Comparison of ENCODE assay signal across 13 cellular contexts in the genomic region with DNA sequence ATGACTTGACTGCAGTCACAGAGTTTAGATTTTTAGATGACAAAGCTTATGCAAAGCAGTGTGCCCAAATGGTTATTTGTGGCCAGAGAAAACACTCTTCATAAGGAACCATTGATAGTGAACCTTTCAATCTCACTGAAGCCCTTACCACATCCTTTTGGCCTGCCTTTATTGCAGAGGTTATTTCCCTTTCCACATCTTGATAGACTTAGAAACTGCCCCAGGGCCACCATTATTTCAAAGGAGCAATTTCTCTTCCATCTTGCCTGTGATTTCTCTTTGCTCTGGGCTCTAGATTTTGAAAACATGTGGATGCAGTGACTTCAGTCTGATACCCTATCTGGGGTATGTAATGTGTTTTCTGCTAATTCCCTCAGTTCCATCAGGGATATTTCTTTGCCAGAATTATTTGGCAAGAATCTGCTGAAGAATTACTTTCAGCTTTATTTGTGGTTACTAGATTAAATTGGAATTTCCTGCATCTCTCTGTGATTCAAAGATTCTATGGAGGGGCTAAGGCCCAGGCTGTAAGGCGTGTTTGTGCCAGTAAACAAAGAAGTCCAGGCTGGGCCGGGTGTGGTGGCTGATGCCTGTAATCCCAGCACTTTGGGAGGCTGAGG. TPM values are rescaled to one million over a fixed set of nuclear protein-coding genes. Genes with fewer than 3 reads are reported as not detected.
DNase-seq lines count a peak whose midpoint lies in the region; ATAC-seq, FAIRE-seq and TF ChIP-seq lines count a peak whose summit lies in the region.
"Had no signal": no experiment of that assay in that cellular context is flagged by ENCODE, and none has a peak within 500 bp of the region (broad histone marks: within the 10 kb centered on the region; RNA-seq: fewer than 3 reads in every experiment).

No MANE protein-coding gene starts in this region.

- no peaks in the 10 kb centered on the region for H3K9me1 ChIP-seq in endothelial cell of umbilical vein (replicated peaks; ENCODE audit: control insufficient read depth, extremely low read depth, insufficient read depth, low read length)

- CTCF ChIA-PET in endothelial cell of umbilical vein (lab: Charles Lee) = interaction anchor here (0.6 to 1.4 kb wide), 9 partner anchors 13 to 217 kb away, joined by 3 to 7 read pairs (median 3); no protein-coding TSS in a partner anchor

- BruUV-seq in endothelial cell of umbilical vein (replicated peaks; lab: Mats Ljungman, UMichigan) = no TSS peak

- no peak for TF ChIP-seq POLR2A in endothelial cell of umbilical vein (IDR thresholded peaks at IDR 0.05; ENCODE audit: low read depth, low read length)

- POLR2A ChIA-PET in endothelial cell of umbilical vein (lab: Charles Lee) = no interaction called here

- peak; percentile 98 for ATAC-seq in GM19468 (IDR thresholded peaks at IDR 0.05; ENCODE audit: extremely low read depth, unreplicated experiment)
- peak; percentile 99 for ATAC-seq in HG03135 (IDR thresholded peaks at IDR 0.05; ENCODE audit: unreplicated experiment)

- no peak overlapping the region for H3K9ac ChIP-seq in endothelial cell of umbilical vein (replicated peaks; ENCODE audit: extremely low read depth, insufficient read depth, low read length)
- H3K9ac ChIP-seq in colonic mucosa (ENCODE audit: low read depth in 2 of 2, low read length in 2 of 2) = no peak overlapping the region

- H3K4me3 ChIP-seq in endothelial cell of umbilical vein (replicated peaks in 1 of 3; ENCODE audit: insufficient read depth in 1 of 3, low read depth in 1 of 3, low read length in 3 of 3) = no peak overlapping the region
- no peak overlapping the region for H3K4me3 ChIP-seq in colonic mucosa
- H3K4me3 ChIP-seq: transverse colon had no signal

- no peak overlapping the region for H3K4me2 ChIP-seq in endothelial cell of umbilical vein (ENCODE audit: insufficient read depth, low read length)

- H3K27ac ChIP-seq in endothelial cell of umbilical vein (ENCODE audit: insufficient read depth, low read depth, low read length) (no peak overlapping the region), colonic mucosa (no peak overlapping the region)
- H3K27ac ChIP-seq: transverse colon had no signal

- H3K79me2 ChIP-seq in endothelial cell of umbilical vein (ENCODE audit: control insufficient read depth, insufficient read depth, low read length) = no peaks in the 10 kb centered on the region

- H3K27me3 ChIP-seq in endothelial cell of umbilical vein (ENCODE audit: control insufficient read depth in 2 of 2, insufficient read depth in 2 of 2, low read length in 2 of 2) (no peaks in the 10 kb centered on the region), colonic mucosa (no peaks in the 10 kb centered on the region)
- H3K27me3 ChIP-seq: transverse colon had no signal

- H3K36me3 ChIP-seq in endothelial cell of umbilical vein (ENCODE audit: control insufficient read depth in 2 of 2, extremely low read depth in 1 of 2, insufficient read depth in 2 of 2, low read length in 2 of 2) (no peaks in the 10 kb centered on the region), colonic mucosa (no peaks in the 10 kb centered on the region)
- H3K36me3 ChIP-seq: transverse colon had no signal

- H2AFZ ChIP-seq in endothelial cell of umbilical vein (ENCODE audit: low read depth, low read length) = no peak overlapping the region

- H4K20me1 ChIP-seq in endothelial cell of umbilical vein (replicated peaks; ENCODE audit: control insufficient read depth, extremely low read depth, insufficient read depth, low read length) = no peaks in the 10 kb centered on the region

- FAIRE-seq in endothelial cell of umbilical vein (lab: Jason Lieb, UNC) = no peak

- dilution Hi-C loops in endothelial cell of umbilical vein (cut with MboI; ENCODE audit: extremely low pct_ligation_motif_present, low sequenced_read_pairs) = no loop called here

- no peak for TF ChIP-seq CTCF in endothelial cell of umbilical vein (IDR thresholded peaks at IDR 0.05; ENCODE audit: extremely low read depth in 1 of 2, insufficient read depth in 1 of 2, low read depth in 1 of 2, low read length in 2 of 2)
- no peak for TF ChIP-seq CTCF in colonic mucosa (IDR thresholded peaks at IDR 0.05)

- DNase-seq in GM03348 (ENCODE audit: low spot score) (peak; percentile 74), endothelial cell of umbilical vein (ENCODE audit: low read depth, low spot score) (peak; percentile 56), NCI-H2171 treated with DMSO at 0.1 percent for 48 hours (lab: John Stamatoyannopoulos, UW) (no peak), RPMI8226 (no peak), colonic mucosa (no peak), SIG-M5 (lab: John Stamatoyannopoulos, UW) (no peak)
- DNase-seq: activated CD4-positive, alpha-beta T cell treated with anti-CD3 and anti-CD28 coated beads, Interleukin-2, amount 10 ng/mL, durations not matched to agents 24 days and 14 days; DND-41; NCI-H1930; transverse colon had no signal

- no peaks in the 10 kb centered on the region for H3K9me3 ChIP-seq in endothelial cell of umbilical vein (replicated peaks; ENCODE audit: control insufficient read depth, insufficient read depth, low read length)
- H3K9me3 ChIP-seq in colonic mucosa = no peaks in the 10 kb centered on the region
- H3K9me3 ChIP-seq: transverse colon had no signal

- H3K4me1 ChIP-seq in endothelial cell of umbilical vein (ENCODE audit: control insufficient read depth, extremely low read depth, insufficient read depth, low read length) (no peaks in the 10 kb centered on the region), colonic mucosa (no peaks in the 10 kb centered on the region)
- H3K4me1 ChIP-seq: transverse colon had no signal

- intact Hi-C loops in endothelial cell of umbilical vein (cut with micrococcal nuclease) (no loop called here), colonic mucosa (cut with DNase I) (no loop called here)

TF ChIP-seq in endothelial cell of umbilical vein, 7 proteins besides CTCF, POLR2A, EP300 and RAD21:
- TF ChIP-seq MYC (IDR thresholded peaks at IDR 0.05; ENCODE audit: low read depth, low read length) = no peak
- TF ChIP-seq FOS (IDR thresholded peaks at IDR 0.05; ENCODE audit: borderline replicate concordance, insufficient read depth, low read length) = no peak
- TF ChIP-seq EZH2 (IDR thresholded peaks at IDR 0.05; ENCODE audit: borderline replicate concordance, low read depth, low read length, severe bottlenecking) = no peak
- no peak for TF ChIP-seq JUN (IDR thresholded peaks at IDR 0.05; ENCODE audit: borderline replicate concordance, insufficient read depth, insufficient read length, low read depth)

RNA-seq across cellular contexts. Expression of gene MOGAT1, which starts 51.0 kb away (rescaled TPM):
- total RNA-seq in endothelial cell of umbilical vein (not detected in 2 replicates), colonic mucosa (under 1 TPM in 1 of 2 donors, not detected in 1; 0.24 TPM)
- not detected in 2 replicates for polyA plus RNA-seq in endothelial cell of umbilical vein
- not detected in 2 replicates for polyA plus RNA-seq in endothelial cell of umbilical vein (2011; cell fraction: cytosol; rRNA removed)
- not detected in 2 replicates for polyA plus RNA-seq in endothelial cell of umbilical vein (2011; cell fraction: nucleus; rRNA removed)
- polyA plus RNA-seq in endothelial cell of umbilical vein (2012) = not detected in 2 replicates
- polyA minus RNA-seq in endothelial cell of umbilical vein = not detected in 2 replicates
- polyA minus RNA-seq in endothelial cell of umbilical vein (2011; cell fraction: cytosol; rRNA and poly(A)+ RNA removed) = not detected
- not detected in 2 replicates for polyA minus RNA-seq in endothelial cell of umbilical vein (2011; cell fraction: nucleus; rRNA and poly(A)+ RNA removed)
- total RNA-seq: activated CD4-positive, alpha-beta T cell treated with anti-CD3 and anti-CD28 coated beads, Interleukin-2, amount 10 ng/mL, durations not matched to agents 24 days and 14 days; epithelial cell of proximal tubule had no signal

Comparison
In these comparisons a context has a peak if more than half of its experiments do, and no peak if none do; other contexts are left out.
1. DNase-seq: peak in GM03348 (single experiment) and endothelial cell of umbilical vein (single experiment); none in NCI-H2171 treated with DMSO at 0.1 percent for 48 hours (single experiment), RPMI8226 (single experiment), colonic mucosa (single experiment) and SIG-M5 (single experiment).